ENCODE assay signal across 4 cellular contexts in genomic region chr1:19849307-19849706, GRCh38. TPM values are rescaled to one million over a fixed set of nuclear protein-coding genes. Genes with fewer than 3 reads are reported as not detected.
"Had no signal": no experiment of that assay in that cellular context is flagged by ENCODE, and none has a peak within 500 bp of the region (broad histone marks: within the 10 kb centered on the region; RNA-seq: fewer than 3 reads in every experiment).

No MANE protein-coding gene starts in this region.

RNA-seq across cellular contexts. Expression of gene RNF186, which starts 34.2 kb away (rescaled TPM):
- total RNA-seq: HT-29, HT1080, IMR-90 had no signal
- polyA plus RNA-seq: IgD-negative memory B cell, IMR-90 had no signal
